In genomic region chr3:114852974-114853373, GRCh38 we compare ENCODE assay signal across 13 cellular contexts.
A peak's percentile ranks its signal among the peaks of the same experiment; 100 is the strongest.
DNase-seq lines count a peak whose midpoint lies in the region; ATAC-seq lines count a peak whose summit lies in the region.
"Had no signal": no experiment of that assay in that cellular context is flagged by ENCODE, and none has a peak within 500 bp of the region (broad histone marks: within the 10 kb centered on the region; RNA-seq: fewer than 3 reads in every experiment).

No MANE protein-coding gene starts in this region.

- ATAC-seq in Right ventricle myocardium inferior, result peak; percentile 50
- ATAC-seq in left ventricle myocardium superior, result peak; percentile 71
- ATAC-seq in left cardiac atrium, result no peak
- ATAC-seq: A549; CD8-positive, alpha-beta T cell had no signal

- intact Hi-C loops in Right ventricle myocardium inferior (cut with DNase I) (no loop called here), cardiac septum (cut with DNase I) (no loop called here), left ventricle myocardium superior (cut with micrococcal nuclease) (no loop called here), left cardiac atrium (cut with DNase I) (no loop called here)

- DNase-seq in Right ventricle myocardium inferior (ENCODE audit: missing footprints) (no peak), cardiac septum (ENCODE audit: low spot score) (no peak), left ventricle myocardium superior (no peak), left cardiac atrium (no peak), mesenteric fat pad (ENCODE audit: low spot score) (no peak)
- DNase-seq: AML-193; Caco-2; Calu3; CD4-positive, alpha-beta T cell; CD8-positive, alpha-beta T cell; DMS79 treated with DMSO at 0.1 percent for 48 hours; GF-D8 had no signal

Comparison
In these comparisons a context has a peak if more than half of its experiments do, and no peak if none do; other contexts are left out.
1. ATAC-seq: peak in Right ventricle myocardium inferior (single experiment) and left ventricle myocardium superior (single experiment); none in left cardiac atrium (0 of 2).